Comparison of ENCODE assay signal across 23 cellular contexts in the genomic region with DNA sequence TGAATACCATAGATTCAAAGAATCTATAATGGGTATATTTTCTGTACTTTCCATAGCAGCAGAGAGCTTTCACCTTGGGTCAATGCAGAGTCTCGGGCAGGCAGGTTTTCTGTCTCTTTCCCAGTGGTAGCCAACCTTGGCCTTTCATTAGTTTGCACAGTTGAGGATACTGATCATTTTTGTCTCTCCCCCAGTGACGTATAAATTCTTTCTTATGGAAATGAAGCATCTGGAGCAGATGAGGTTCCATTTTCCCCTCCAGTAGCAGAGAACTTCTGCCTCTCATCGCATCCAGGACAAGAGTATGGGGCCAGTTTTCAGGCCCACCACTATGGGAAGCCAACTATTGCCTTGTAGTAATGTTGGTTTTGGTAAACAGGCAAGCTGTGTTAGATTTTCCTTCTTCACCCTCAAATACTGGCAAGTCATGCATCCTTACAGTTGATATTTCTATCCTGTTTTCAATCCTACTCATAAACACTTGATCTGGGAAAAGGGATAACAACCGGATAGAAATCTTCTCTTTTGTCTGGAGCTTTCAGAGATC.
DNase-seq lines count a peak whose midpoint lies in the region; ATAC-seq, FAIRE-seq and TF ChIP-seq lines count a peak whose summit lies in the region.
"Had no signal": no experiment of that assay in that cellular context is flagged by ENCODE, and none has a peak within 500 bp of the region (broad histone marks: within the 10 kb centered on the region; RNA-seq: fewer than 3 reads in every experiment).

No MANE protein-coding gene starts in this region.

- H3K27ac ChIP-seq in GM12878 (ENCODE audit: control insufficient read depth, insufficient read depth) = no peak overlapping the region
- no peak overlapping the region for H3K27ac ChIP-seq in right cardiac atrium (ENCODE audit: low read length)
- no peak overlapping the region for H3K27ac ChIP-seq in heart left ventricle
- H3K27ac ChIP-seq: body of pancreas, coronary artery, pancreas had no signal

- SMC1A ChIA-PET in GM12878 (lab: Charles Lee; ENCODE audit: uncharacterized antibody, unreplicated experiment) = no interaction called here

- H3K4me1 ChIP-seq in BE2C = no peaks in the 10 kb centered on the region
- no peaks in the 10 kb centered on the region for H3K4me1 ChIP-seq in GM12878 (ENCODE audit: control insufficient read depth, insufficient read depth, low read length)
- H3K4me1 ChIP-seq in right cardiac atrium (ENCODE audit: control insufficient read depth, insufficient read depth, low read length) = no peaks in the 10 kb centered on the region
- H3K4me1 ChIP-seq in heart left ventricle = no peaks in the 10 kb centered on the region
- H3K4me1 ChIP-seq: body of pancreas, pancreas had no signal

- no peaks in the 10 kb centered on the region for H3K36me3 ChIP-seq in BE2C
- no peaks in the 10 kb centered on the region for H3K36me3 ChIP-seq in GM12878 (ENCODE audit: control insufficient read depth in 2 of 2, insufficient read depth in 2 of 2, low read length in 1 of 2)
- H3K36me3 ChIP-seq in heart left ventricle = no peaks in the 10 kb centered on the region
- H3K36me3 ChIP-seq: pancreas had no signal

- H3K4me3 ChIP-seq in BE2C (ENCODE audit: low read depth, low read length) = no peak overlapping the region
- no peak overlapping the region for H3K4me3 ChIP-seq in GM12878
- H3K4me3 ChIP-seq in right cardiac atrium (ENCODE audit: low read length) = no peak overlapping the region
- H3K4me3 ChIP-seq in heart left ventricle = no peak overlapping the region
- H3K4me3 ChIP-seq: body of pancreas, coronary artery, pancreas, smooth muscle cell had no signal

- BruUV-seq in GM12878 (replicated peaks; lab: Mats Ljungman, UMichigan) = no TSS peak

- RAD21 ChIA-PET in GM12878 (lab: Charles Lee; ENCODE audit: unreplicated experiment) = no interaction called here

- no peak overlapping the region for H3K4me2 ChIP-seq in GM12878 (ENCODE audit: control insufficient read depth, insufficient read depth)
- H3K4me2 ChIP-seq: smooth muscle cell had no signal

- no peaks in the 10 kb centered on the region for H3K27me3 ChIP-seq in BE2C
- no peaks in the 10 kb centered on the region for H3K27me3 ChIP-seq in GM12878 (replicated peaks in 1 of 2; ENCODE audit: control insufficient read depth in 2 of 2, insufficient read depth in 2 of 2, low read length in 1 of 2)
- H3K27me3 ChIP-seq in right cardiac atrium (ENCODE audit: control insufficient read depth, insufficient read depth) = no peaks in the 10 kb centered on the region
- H3K27me3 ChIP-seq in heart left ventricle = no peaks in the 10 kb centered on the region
- H3K27me3 ChIP-seq: body of pancreas, pancreas had no signal

- in situ Hi-C loops in GM12878 (cut with MboI) = no loop called here

- H3K9ac ChIP-seq in GM12878 (ENCODE audit: control insufficient read depth, insufficient read depth, low read length) = no peak overlapping the region

- no peaks in the 10 kb centered on the region for H3K79me2 ChIP-seq in GM12878 (ENCODE audit: control insufficient read depth, insufficient read depth, low read length)

- intact Hi-C loops in GM12878 (cut with micrococcal nuclease; ENCODE audit: unreplicated experiment) = no loop called here
- intact Hi-C loops in right cardiac atrium (cut with DNase I) = no loop called here
- intact Hi-C loops in heart left ventricle (cut with DNase I) = no loop called here

- TF ChIP-seq POLR2A in GM12878 (IDR thresholded peaks at IDR 0.05; ENCODE audit: low read depth, low read length) (no peak), heart left ventricle (IDR thresholded peaks at IDR 0.05) (no peak)

- peak; percentile 42 for ATAC-seq in GM12878
- ATAC-seq in right cardiac atrium = no peak
- no peak for ATAC-seq in heart left ventricle
- no peak for ATAC-seq in GM21447 (IDR thresholded peaks at IDR 0.05; ENCODE audit: unreplicated experiment)
- ATAC-seq: activated CD8-positive, alpha-beta T cell treated with anti-CD3 and anti-CD28 coated beads, Interleukin-2, amount 10 ng/mL, durations not matched to agents 7 days and 5 days; body of pancreas; left lobe of liver; pancreas had no signal

- peak; percentile 59 for FAIRE-seq in GM12878 (lab: Jason Lieb, UNC)
- FAIRE-seq: pancreas, urothelium cell line had no signal

- H3K9me3 ChIP-seq in BE2C = no peaks in the 10 kb centered on the region
- no peaks in the 10 kb centered on the region for H3K9me3 ChIP-seq in GM12878 (replicated peaks; ENCODE audit: control insufficient read depth, insufficient read depth, low read length)
- H3K9me3 ChIP-seq in right cardiac atrium (ENCODE audit: control insufficient read depth, low read length) = no peaks in the 10 kb centered on the region
- H3K9me3 ChIP-seq in heart left ventricle = peaks cover 0 to 6% (median 0%) of the 10 kb centered on the region in 12 donors
- H3K9me3 ChIP-seq: body of pancreas, pancreas had no signal

- POLR2A ChIA-PET in GM12878 (lab: Charles Lee) = no interaction called here

- DNase-seq in BE2C (no peak), HPDE6-E6E7 (ENCODE audit: extremely low spot score) (peak; percentile 0), GM12878 (ENCODE audit: low read depth, low spot score) (no peak), middle frontal gyrus (ENCODE audit: extremely low spot score, low spot score) (peak; percentile 11), right cardiac atrium (no peak), heart left ventricle (no peak)
- no peak for DNase-seq in activated CD4-positive, CD25-positive, alpha-beta regulatory T cell (lab: John Stamatoyannopoulos, UW)
- DNase-seq: activated CD8-positive, alpha-beta T cell treated with anti-CD3 and anti-CD28 coated beads, Interleukin-2, amount 10 ng/mL, durations not matched to agents 7 days and 5 days; activated naive CD8-positive, alpha-beta T cell treated with anti-CD3 and anti-CD28 coated beads, Interleukin-2, amount 10 ng/mL, durations not matched to agents 7 days and 5 days; activated T-cell treated with anti-CD3 and anti-CD28 coated beads, Interleukin-2, amount 50 U/mL, for 48 hours; body of pancreas; COR-L47; foreskin melanocyte; naive B cell; NCI-H187 treated with DMSO at 0.1 percent for 48 hours; NCI-H446; pancreas; stimulated activated CD4-positive, alpha-beta T cell treated with anti-CD3 and anti-CD28 coated beads, Interleukin-4, amount 100 ng/mL, for 24 hours had no signal

- WGBS in GM12878 (ENCODE audit: insufficient coverage, insufficient replicate concordance, low lambda C conversion rate, missing lambda C conversion rate) = 39% methylated on average over 4 of the region's 4 CpGs
- WGBS in right cardiac atrium = 72% methylated on average over 4 of the region's 4 CpGs
- WGBS in heart left ventricle, 4 donors = 74 to 86% (median 79%) methylated on average over 4 of the region's 4 CpGs

- 0 out of 2 replicates have a peak, but pooled peaks have one; percentile 5 for TF ChIP-seq RAD21 in GM12878 (IDR thresholded peaks at IDR 0.05; ENCODE audit: insufficient read depth, low read depth, low read length)

- CTCF ChIA-PET in GM12878 (lab: Yijun Ruan, JAX) = interaction anchor here (0.6 kb wide), 1 partner anchor 28 kb away, joined by 3 read pairs; no protein-coding TSS in a partner anchor

- H2AFZ ChIP-seq in GM12878 (ENCODE audit: control insufficient read depth, low read depth, low read length) = no peak overlapping the region

- TF ChIP-seq EP300 in GM12878 (IDR thresholded peaks at IDR 0.05; ENCODE audit: borderline replicate concordance in 1 of 2, control insufficient read depth in 1 of 2, low read depth in 2 of 2, low read length in 2 of 2) = no peak

- peak; percentile 31; the same call in 1 of the 2 replicates for TF ChIP-seq CTCF in BE2C (IDR thresholded peaks at IDR 0.05; ENCODE audit: low read depth, low read length)
- TF ChIP-seq CTCF in GM12878 (IDR thresholded peaks at IDR 0.05 in 2 of 3, conservative IDR thresholded peaks at IDR 0.05 in 1 of 3; ENCODE audit: control insufficient read depth in 2 of 3, extremely low read depth in 1 of 3, insufficient read depth in 1 of 3, low read depth in 3 of 3, low read length in 3 of 3) = no peak
- no peak for TF ChIP-seq CTCF in heart left ventricle (IDR thresholded peaks at IDR 0.05)

- no peaks in the 10 kb centered on the region for H4K20me1 ChIP-seq in GM12878 (ENCODE audit: control insufficient read depth, insufficient read depth)

TF ChIP-seq in GM12878, 131 proteins besides CTCF, POLR2A, EP300 and RAD21:
- TF ChIP-seq PAX5 (IDR thresholded peaks at IDR 0.05; ENCODE audit: borderline replicate concordance, low read depth, low read length) (no peak), RFX5 (IDR thresholded peaks at IDR 0.05; ENCODE audit: low read depth, low read length) (no peak), TARDBP (IDR thresholded peaks at IDR 0.05; ENCODE audit: borderline replicate concordance) (no peak)

Comparison
In these comparisons a context has a peak if more than half of its experiments do, and no peak if none do; other contexts are left out.
1. DNase-seq: peak in HPDE6-E6E7 (single experiment) and middle frontal gyrus (single experiment); none in BE2C (single experiment), GM12878 (single experiment), activated CD4-positive, CD25-positive, alpha-beta regulatory T cell (0 of 4), right cardiac atrium (0 of 3) and heart left ventricle (0 of 5).